In genomic region chr2:181124499-181124898, GRCh38 we compare ENCODE assay signal across 1 cellular context.
TF ChIP-seq lines count a peak whose summit lies in the region.

No MANE protein-coding gene starts in this region.

TF ChIP-seq in SK-N-SH, 30 proteins besides CTCF, POLR2A, EP300 and RAD21 (continued from another document):
- no peak for TF ChIP-seq REST (IDR thresholded peaks at IDR 0.05; ENCODE audit: low read depth, low read length)
- TF ChIP-seq GABPA (IDR thresholded peaks at IDR 0.05; ENCODE audit: low read depth) = no peak
- TF ChIP-seq ZBTB33 (IDR thresholded peaks at IDR 0.05; ENCODE audit: borderline replicate concordance, low read depth) = no peak
- no peak for TF ChIP-seq SIN3A (IDR thresholded peaks at IDR 0.05; ENCODE audit: borderline replicate concordance, low read depth, low read length)
- TF ChIP-seq SMC3 (IDR thresholded peaks at IDR 0.05; ENCODE audit: low read depth, low read length) = no peak
- TF ChIP-seq TEAD4 (IDR thresholded peaks at IDR 0.05; ENCODE audit: borderline replicate concordance, insufficient read depth) = no peak
- TF ChIP-seq FOXJ3 (CRISPR knock-in tag; IDR thresholded peaks at IDR 0.05) = no peak
- TF ChIP-seq RFX5 (IDR thresholded peaks at IDR 0.05; ENCODE audit: low read length) = no peak
- no peak for TF ChIP-seq ELF1 (IDR thresholded peaks at IDR 0.05)
- no peak for TF ChIP-seq USF1 (IDR thresholded peaks at IDR 0.05; ENCODE audit: borderline replicate concordance, low read depth)
- no peak for TF ChIP-seq FOSL2 (IDR thresholded peaks at IDR 0.05; ENCODE audit: borderline replicate concordance, low read depth)
- TF ChIP-seq MAX (IDR thresholded peaks at IDR 0.05; ENCODE audit: low read depth) = no peak
